Comparison of ENCODE assay signal across 12 cellular contexts in the genomic region with DNA sequence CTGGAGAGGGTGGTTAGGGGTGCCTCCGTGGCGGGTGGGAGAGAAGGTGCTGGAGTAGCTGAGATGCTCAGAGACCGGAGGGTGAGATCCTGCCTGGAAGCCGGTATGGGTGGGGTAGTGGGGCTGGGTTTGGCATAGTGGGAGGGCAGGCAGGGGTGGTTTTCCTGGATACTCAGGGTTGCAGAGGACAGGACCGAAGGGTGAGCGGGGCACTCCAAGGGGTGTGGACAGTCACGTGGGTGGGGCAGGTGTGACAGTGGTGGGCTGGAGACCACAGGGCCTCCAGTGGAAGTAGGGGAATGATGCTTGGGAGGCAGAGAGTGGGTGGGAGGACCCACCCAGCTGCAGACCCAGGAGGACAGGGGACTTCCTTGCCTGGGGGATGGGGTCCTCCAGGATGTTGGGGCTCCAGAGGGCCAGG. TPM values are rescaled to one million over a fixed set of nuclear protein-coding genes. Genes with fewer than 3 reads are reported as not detected.
"Had no signal": no experiment of that assay in that cellular context is flagged by ENCODE, and none has a peak within 500 bp of the region (broad histone marks: within the 10 kb centered on the region; RNA-seq: fewer than 3 reads in every experiment).

No MANE protein-coding gene starts in this region.

- DNase-seq: activated CD4-positive, alpha-beta T cell treated with anti-CD3 and anti-CD28 coated beads for 4 hours; activated CD8-positive, alpha-beta memory T cell treated with anti-CD3 and anti-CD28 coated beads for 24 hours; activated naive CD4-positive, alpha-beta T cell treated with anti-CD3 and anti-CD28 coated beads, Interleukin-2, amount 10 ng/mL, durations not matched to agents 7 days and 5 days; islet precursor cell; left ventricle myocardium superior; mesendoderm; occipital lobe; stimulated activated CD4-positive, alpha-beta T cell treated with anti-CD3 and anti-CD28 coated beads, Interleukin-1b, Interleukin-23, amount 100 ng/mL, for 48 hours; T-helper 2 cell had no signal

- ATAC-seq: esophagus mucosa, left ventricle myocardium superior, WTC11 had no signal

RNA-seq across cellular contexts. Expression of gene SPRN, which starts 31.2 kb away (rescaled TPM):
- total RNA-seq: cardiac septum, left ventricle myocardium superior had no signal
